ENCODE assay signal across 1 cellular context in genomic region chr20:43955244-43956191, GRCh38.
TF ChIP-seq lines count a peak whose summit lies in the region.

No MANE protein-coding gene starts in this region.

TF ChIP-seq in SK-N-SH, 30 proteins besides CTCF, POLR2A, EP300 and RAD21 (continued from another document):
- TF ChIP-seq SMC3 (IDR thresholded peaks at IDR 0.05; ENCODE audit: low read depth, low read length) (no peak), EZH2phosphoT487 (IDR thresholded peaks at IDR 0.05; ENCODE audit: borderline replicate concordance, low read depth) (no peak), POLR2AphosphoS5 (IDR thresholded peaks at IDR 0.05; ENCODE audit: low read depth, low read length) (peak; percentile 70), NFIC (IDR thresholded peaks at IDR 0.05; ENCODE audit: borderline replicate concordance) (peak; percentile 80)
- TF ChIP-seq, protein P1, sequence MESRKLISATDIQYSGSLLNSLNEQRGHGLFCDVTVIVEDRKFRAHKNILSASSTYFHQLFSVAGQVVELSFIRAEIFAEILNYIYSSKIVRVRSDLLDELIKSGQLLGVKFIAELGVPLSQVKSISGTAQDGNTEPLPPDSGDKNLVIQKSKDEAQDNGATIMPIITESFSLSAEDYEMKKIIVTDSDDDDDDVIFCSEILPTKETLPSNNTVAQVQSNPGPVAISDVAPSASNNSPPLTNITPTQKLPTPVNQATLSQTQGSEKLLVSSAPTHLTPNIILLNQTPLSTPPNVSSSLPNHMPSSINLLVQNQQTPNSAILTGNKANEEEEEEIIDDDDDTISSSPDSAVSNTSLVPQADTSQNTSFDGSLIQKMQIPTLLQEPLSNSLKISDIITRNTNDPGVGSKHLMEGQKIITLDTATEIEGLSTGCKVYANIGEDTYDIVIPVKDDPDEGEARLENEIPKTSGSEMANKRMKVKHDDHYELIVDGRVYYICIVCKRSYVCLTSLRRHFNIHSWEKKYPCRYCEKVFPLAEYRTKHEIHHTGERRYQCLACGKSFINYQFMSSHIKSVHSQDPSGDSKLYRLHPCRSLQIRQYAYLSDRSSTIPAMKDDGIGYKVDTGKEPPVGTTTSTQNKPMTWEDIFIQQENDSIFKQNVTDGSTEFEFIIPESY (IDR thresholded peaks at IDR 0.05; ENCODE audit: borderline replicate concordance, low read depth), result 0 out of 2 replicates have a peak, but pooled peaks have one; percentile 38
